Comparison of ENCODE assay signal across 8 cellular contexts in genomic region chr12:110468212-110469048, GRCh38. TPM values are rescaled to one million over a fixed set of nuclear protein-coding genes. Genes with fewer than 3 reads are reported as not detected.
DNase-seq lines count a peak whose midpoint lies in the region; ATAC-seq, FAIRE-seq and TF ChIP-seq lines count a peak whose summit lies in the region.

TSS of gene FAM216A (plus strand) at chr12:110468845. CDS start at chr12:110468876, 31 bp downstream.
TSS of gene GPN3 (minus strand) at chr12:110468257. CDS start at chr12:110468203, 54 bp downstream.

- ATAC-seq in GM21526 (IDR thresholded peaks at IDR 0.05; ENCODE audit: low FRiP score, unreplicated experiment), result peak; percentile 66

- H3K9me2 ChIP-seq in OCI-LY7 (ENCODE audit: insufficient read depth, low read length), result no peaks in the 10 kb centered on the region

- H2AFZ ChIP-seq in OCI-LY7 (ENCODE audit: low read length), result peak within 1 kb of the TSS; percentile 79
- peak within 1 kb of the TSS; percentile 94 for H2AFZ ChIP-seq in endothelial cell of umbilical vein (ENCODE audit: low read depth, low read length)

- H3K27ac ChIP-seq in OCI-LY7 (ENCODE audit: low read depth, low read length, poor library complexity, severe bottlenecking) (peak within 1 kb of the TSS; percentile 82), endothelial cell of umbilical vein (ENCODE audit: insufficient read depth, low read depth, low read length) (peak within 1 kb of the TSS; percentile 52)

- BruUV-seq in OCI-LY7 (replicated peaks; lab: Mats Ljungman, UMichigan), result TSS peak; percentile 67
- no TSS peak for BruUV-seq in endothelial cell of umbilical vein (replicated peaks; lab: Mats Ljungman, UMichigan)

- H4K20me1 ChIP-seq in OCI-LY7 (ENCODE audit: insufficient read depth, low read length) (no peaks in the 10 kb centered on the region), endothelial cell of umbilical vein (replicated peaks; ENCODE audit: control insufficient read depth, extremely low read depth, insufficient read depth, low read length) (no peaks in the 10 kb centered on the region)

- H3K27me3 ChIP-seq in endothelial cell of umbilical vein (ENCODE audit: control insufficient read depth in 2 of 2, insufficient read depth in 2 of 2, low read length in 2 of 2), result no peaks in the 10 kb centered on the region

- H3K4me2 ChIP-seq in OCI-LY7 (ENCODE audit: low read length), result peak within 1 kb of the TSS; percentile 86
- H3K4me2 ChIP-seq in endothelial cell of umbilical vein (ENCODE audit: insufficient read depth, low read length), result peak within 1 kb of the TSS; percentile 97

- TF ChIP-seq POLR2A in endothelial cell of umbilical vein (IDR thresholded peaks at IDR 0.05; ENCODE audit: low read depth, low read length), result peak; percentile 64

- H3K4me3 ChIP-seq in OCI-LY7 (ENCODE audit: low read depth, low read length, poor library complexity, severe bottlenecking), result peak within 1 kb of the TSS; percentile 95
- H3K4me3 ChIP-seq in endothelial cell of umbilical vein (replicated peaks in 1 of 3; ENCODE audit: insufficient read depth in 1 of 3, low read depth in 1 of 3, low read length in 3 of 3), result peak within 1 kb of the TSS; percentile 60 to 84 (median 77)

- H3K79me2 ChIP-seq in OCI-LY7 (ENCODE audit: insufficient read depth, low read depth, low read length), result peaks cover 61% of the 10 kb centered on the region
- peaks cover 22% of the 10 kb centered on the region for H3K79me2 ChIP-seq in endothelial cell of umbilical vein (ENCODE audit: control insufficient read depth, insufficient read depth, low read length)

- CTCF ChIA-PET in OCI-LY7 (lab: Charles Lee; ENCODE audit: unreplicated experiment) (interaction anchor here (0.6 to 1.7 kb wide), 6 partner anchors 11 to 133 kb away, joined by 3 to 14 read pairs (median 4); partner anchors contain the start of gene ARPC3), endothelial cell of umbilical vein (lab: Charles Lee) (interaction anchor here (0.7 to 3.8 kb wide), 23 partner anchors 9 to 145 kb away, joined by 3 to 99 read pairs (median 5); partner anchors contain the start of genes ARPC3, RAD9B, TCTN1 and VPS29)

- intact Hi-C loops in OCI-LY7 (cut with micrococcal nuclease; ENCODE audit: unreplicated experiment) (loop anchor here (1.0 kb wide), 3 partner anchors 18 to 132 kb away; partner anchors contain the start of genes ARPC3, RAD9B and VPS29), endothelial cell of umbilical vein (cut with micrococcal nuclease) (loop anchor here (1.0 to 5.0 kb wide), 9 partner anchors 18 to 420 kb away; partner anchors contain the start of genes ARPC3, PPP1CC, PPTC7 and RAD9B)

- H3K36me3 ChIP-seq in OCI-LY7 (ENCODE audit: insufficient read depth, low read length), result peaks cover 45% of the 10 kb centered on the region
- H3K36me3 ChIP-seq in endothelial cell of umbilical vein (ENCODE audit: control insufficient read depth in 2 of 2, extremely low read depth in 1 of 2, insufficient read depth in 2 of 2, low read length in 2 of 2), result no peaks in the 10 kb centered on the region

- DNase-seq in D721Med (ENCODE audit: insufficient read length, low spot score) (peak; percentile 74), HuH-7.5 (ENCODE audit: low spot score) (peak; percentile 90), OCI-LY7 (ENCODE audit: low spot score) (peak; percentile 99), activated T-cell treated with anti-CD3 and anti-CD28 coated beads for 1 hour (ENCODE audit: low read depth) (peak; percentile 93), endothelial cell of umbilical vein (ENCODE audit: low read depth, low spot score) (peak; percentile 98), midbrain (lab: John Stamatoyannopoulos, UW) (peak; percentile 97)
- DNase-seq in stimulated activated CD8-positive, alpha-beta memory T cell treated with anti-CD3 and anti-CD28 coated beads, Interleukin-2, amount 100 ng/mL, for 1 hour (ENCODE audit: low read depth in 2 of 2), result peak; percentile 87 to 90

- H3K4me1 ChIP-seq in OCI-LY7 (ENCODE audit: insufficient read depth, low read length, poor library complexity, severe bottlenecking) (peaks cover 30% of the 10 kb centered on the region), endothelial cell of umbilical vein (ENCODE audit: control insufficient read depth, extremely low read depth, insufficient read depth, low read length) (peaks cover 13% of the 10 kb centered on the region)

- TF ChIP-seq CTCF in D721Med (IDR thresholded peaks at IDR 0.05; ENCODE audit: insufficient read depth, missing control alignments) (no peak), OCI-LY7 (conservative IDR thresholded peaks at IDR 0.05; ENCODE audit: low read length) (no peak), endothelial cell of umbilical vein (IDR thresholded peaks at IDR 0.05; ENCODE audit: extremely low read depth in 1 of 2, insufficient read depth in 1 of 2, low read depth in 1 of 2, low read length in 2 of 2) (no peak)

- H3K9me3 ChIP-seq in OCI-LY7 (ENCODE audit: low read length) (no peaks in the 10 kb centered on the region), endothelial cell of umbilical vein (replicated peaks; ENCODE audit: control insufficient read depth, insufficient read depth, low read length) (no peaks in the 10 kb centered on the region)

- dilution Hi-C loops in endothelial cell of umbilical vein (cut with MboI; ENCODE audit: extremely low pct_ligation_motif_present, low sequenced_read_pairs), result no loop called here

- no peak for FAIRE-seq in D721Med (lab: Jason Lieb, UNC)
- peak; percentile 99 for FAIRE-seq in endothelial cell of umbilical vein (lab: Jason Lieb, UNC)

- peak within 1 kb of the TSS; percentile 86 for H3K9ac ChIP-seq in endothelial cell of umbilical vein (replicated peaks; ENCODE audit: extremely low read depth, insufficient read depth, low read length)

- no peaks in the 10 kb centered on the region for H3K9me1 ChIP-seq in endothelial cell of umbilical vein (replicated peaks; ENCODE audit: control insufficient read depth, extremely low read depth, insufficient read depth, low read length)

- POLR2A ChIA-PET in OCI-LY7 (lab: Charles Lee), result interaction anchor here (0.6 to 5.3 kb wide), 15 partner anchors 9 to 1293 kb away, joined by 3 to 28 read pairs (median 3); partner anchors contain the start of genes ARPC3 and TCTN1
- POLR2A ChIA-PET in endothelial cell of umbilical vein (lab: Charles Lee), result interaction anchor here (1.0 to 1.5 kb wide), 4 partner anchors 18 to 227 kb away, joined by 3 to 16 read pairs (median 4); partner anchors contain the start of genes ARPC3, RAD9B and VPS29

TF ChIP-seq in endothelial cell of umbilical vein, 7 proteins besides CTCF, POLR2A, EP300 and RAD21:
- peak; percentile 79 for TF ChIP-seq MYC (IDR thresholded peaks at IDR 0.05; ENCODE audit: low read depth, low read length)
- TF ChIP-seq MAX (IDR thresholded peaks at IDR 0.05; ENCODE audit: insufficient read depth, insufficient read length), result peak; percentile 48
- TF ChIP-seq FOS (IDR thresholded peaks at IDR 0.05; ENCODE audit: borderline replicate concordance, insufficient read depth, low read length), result peak; percentile 8
- no peak for TF ChIP-seq JUN (IDR thresholded peaks at IDR 0.05; ENCODE audit: borderline replicate concordance, insufficient read depth, insufficient read length, low read depth)
- TF ChIP-seq POLR2AphosphoS5 (IDR thresholded peaks at IDR 0.05; ENCODE audit: insufficient read depth, low read depth, low read length), result peak; percentile 31
- TF ChIP-seq GATA2 (IDR thresholded peaks at IDR 0.05; ENCODE audit: insufficient read depth, insufficient read length, low read depth, low read length), result no peak

RNA-seq across cellular contexts. Expression of gene FAM216A, which starts in this region (rescaled TPM):
- total RNA-seq in OCI-LY7 (2014; rRNA removed; shearing (Covaris generic)), result 62.5 and 64.6 TPM in 2 replicates
- 58.3 and 62.4 TPM in 2 replicates for total RNA-seq in OCI-LY7 (2022)
- 7.9 and 11.7 TPM in 2 replicates for total RNA-seq in endothelial cell of umbilical vein
- 11.6 and 12.4 TPM in 2 replicates for polyA plus RNA-seq in endothelial cell of umbilical vein
- 16.3 and 17.3 TPM in 2 replicates for polyA plus RNA-seq in endothelial cell of umbilical vein (2011; cell fraction: cytosol; rRNA removed)
- polyA plus RNA-seq in endothelial cell of umbilical vein (2011; cell fraction: nucleus; rRNA removed), result 13.6 and 21.8 TPM in 2 replicates
- 18.6 and 26.9 TPM in 2 replicates for polyA plus RNA-seq in endothelial cell of umbilical vein (2012)
- polyA minus RNA-seq in endothelial cell of umbilical vein, result 5.6 and 5.9 TPM in 2 replicates
- polyA minus RNA-seq in endothelial cell of umbilical vein (2011; cell fraction: cytosol; rRNA and poly(A)+ RNA removed), result 13.8 TPM
- polyA minus RNA-seq in endothelial cell of umbilical vein (2011; cell fraction: nucleus; rRNA and poly(A)+ RNA removed), result 3.8 and 6.2 TPM in 2 replicates

RNA-seq across cellular contexts. Expression of gene GPN3, which starts in this region (rescaled TPM):
- 18.6 and 24.2 TPM in 2 replicates for total RNA-seq in OCI-LY7 (2014; rRNA removed; shearing (Covaris generic))
- total RNA-seq in OCI-LY7 (2022) (39.9 and 43.7 TPM in 2 replicates), endothelial cell of umbilical vein (25.0 and 29.6 TPM in 2 replicates)
- 17.8 and 26.6 TPM in 2 replicates for polyA plus RNA-seq in endothelial cell of umbilical vein
- polyA plus RNA-seq in endothelial cell of umbilical vein (2011; cell fraction: cytosol; rRNA removed), result 19.2 and 20.8 TPM in 2 replicates
- 7.0 and 14.1 TPM in 2 replicates for polyA plus RNA-seq in endothelial cell of umbilical vein (2011; cell fraction: nucleus; rRNA removed)
- 26.9 and 36.5 TPM in 2 replicates for polyA plus RNA-seq in endothelial cell of umbilical vein (2012)
- polyA minus RNA-seq in endothelial cell of umbilical vein, result 24.9 and 29.0 TPM in 2 replicates
- 19.6 TPM for polyA minus RNA-seq in endothelial cell of umbilical vein (2011; cell fraction: cytosol; rRNA and poly(A)+ RNA removed)
- polyA minus RNA-seq in endothelial cell of umbilical vein (2011; cell fraction: nucleus; rRNA and poly(A)+ RNA removed), result 1.3 and 7.8 TPM in 2 replicates

Comparison
In these comparisons a context has a peak if more than half of its experiments do, and no peak if none do; other contexts are left out.
1. Peak in every context shown above with its lines: DNase-seq, ATAC-seq, H3K4me3 ChIP-seq and H3K27ac ChIP-seq.